ENCODE assay signal across 8 cellular contexts in genomic region chr20:54123587-54124180, GRCh38. TPM values are rescaled to one million over a fixed set of nuclear protein-coding genes. Genes with fewer than 3 reads are reported as not detected.
DNase-seq lines count a peak whose midpoint lies in the region; ATAC-seq and TF ChIP-seq lines count a peak whose summit lies in the region.

No MANE protein-coding gene starts in this region.

- no peak overlapping the region for H3K27ac ChIP-seq in esophagus muscularis mucosa (replicated peaks in 1 of 4)

- no peaks in the 10 kb centered on the region for H3K9me3 Mint-ChIP-seq in CD14-positive monocyte

- TF ChIP-seq CTCF in CD14-positive monocyte (IDR thresholded peaks at IDR 0.05) (no peak), Loucy (conservative IDR thresholded peaks at IDR 0.05; ENCODE audit: low read length) (no peak), choroid plexus epithelial cell (conservative IDR thresholded peaks at IDR 0.05; ENCODE audit: low read depth, low read length) (no peak), esophagus muscularis mucosa (IDR thresholded peaks at IDR 0.05) (no peak)

- no peaks in the 10 kb centered on the region for H3K9me2 ChIP-seq in Loucy (replicated peaks; ENCODE audit: low read depth, low read length)

- intact Hi-C loops in CD14-positive monocyte (cut with micrococcal nuclease) (no loop called here), esophagus muscularis mucosa (cut with DNase I) (no loop called here)

- H3K27me3 Mint-ChIP-seq in CD14-positive monocyte (ENCODE audit: low read depth in 3 of 3), result peaks cover 0 to 1% (median 0%) of the 10 kb centered on the region in 3 donors

- no peaks in the 10 kb centered on the region for H4K20me1 ChIP-seq in Loucy (ENCODE audit: insufficient read depth, low read length, poor library complexity, severe bottlenecking)

- no peak for ATAC-seq in HG02970 (IDR thresholded peaks at IDR 0.05; ENCODE audit: low FRiP score, unreplicated experiment)

- no peak overlapping the region for H3K4me2 ChIP-seq in Loucy (ENCODE audit: low read depth, low read length, poor library complexity, severe bottlenecking)

- peak overlapping the region; percentile 52 for H3K4me3 ChIP-seq in Loucy (ENCODE audit: low read length, poor library complexity, severe bottlenecking)
- no peak overlapping the region for H3K4me3 ChIP-seq in choroid plexus epithelial cell (ENCODE audit: low read depth, low read length)
- H3K4me3 ChIP-seq in esophagus muscularis mucosa, result no peak overlapping the region

- no peak overlapping the region for H2AFZ ChIP-seq in Loucy (ENCODE audit: low read length)

- H3F3A ChIP-seq in Loucy (ENCODE audit: low read depth), result no peaks in the 10 kb centered on the region

- WGBS in esophagus muscularis mucosa, result 73% methylated on average over 11 of the region's 11 CpGs

- H3K4me3 Mint-ChIP-seq in CD14-positive monocyte, result no peak overlapping the region

- H3K4me1 ChIP-seq in Loucy (ENCODE audit: insufficient read depth, low read length, poor library complexity, severe bottlenecking) (no peaks in the 10 kb centered on the region), esophagus muscularis mucosa (no peaks in the 10 kb centered on the region)

- peaks cover 18% of the 10 kb centered on the region for H3K4me1 Mint-ChIP-seq in CD14-positive monocyte

- H3K9me3 ChIP-seq in Loucy (ENCODE audit: insufficient read depth, low read depth, low read length), result no peaks in the 10 kb centered on the region
- no peaks in the 10 kb centered on the region for H3K9me3 ChIP-seq in esophagus muscularis mucosa

- H3K36me3 ChIP-seq in Loucy (ENCODE audit: insufficient read depth, low read length) (no peaks in the 10 kb centered on the region), esophagus muscularis mucosa (no peaks in the 10 kb centered on the region)

- H3K79me2 ChIP-seq in Loucy (ENCODE audit: insufficient read depth, low read length), result no peaks in the 10 kb centered on the region

- TF ChIP-seq POLR2A in esophagus muscularis mucosa (IDR thresholded peaks at IDR 0.05; ENCODE audit: low read depth), result no peak

- H3K36me3 Mint-ChIP-seq in CD14-positive monocyte, result no peaks in the 10 kb centered on the region

- DNase-seq in CD14-positive monocyte (ENCODE audit: low spot score), result no peak
- peak; percentile 96 for DNase-seq in choroid plexus epithelial cell (ENCODE audit: low read depth)
- DNase-seq in mucosa of gallbladder (ENCODE audit: low spot score), result peak; percentile 84
- DNase-seq in SKM-1 treated with dmso at 0.1 percent for 144 hours (lab: John Stamatoyannopoulos, UW; ENCODE audit: unreplicated experiment), result no peak
- DNase-seq in activated CD8-positive, alpha-beta memory T cell treated with anti-CD3 and anti-CD28 coated beads for 24 hours, result no peak
- DNase-seq in esophagus muscularis mucosa (ENCODE audit: extremely low spot score), result no peak

- H3K27me3 ChIP-seq in Loucy (ENCODE audit: insufficient read depth, low read length, poor library complexity, severe bottlenecking) (no peaks in the 10 kb centered on the region), esophagus muscularis mucosa (no peaks in the 10 kb centered on the region)

- TF ChIP-seq EP300 in esophagus muscularis mucosa (IDR thresholded peaks at IDR 0.05), result no peak

- H3K9ac ChIP-seq in Loucy (ENCODE audit: low read depth, low read length, poor library complexity, severe bottlenecking), result no peak overlapping the region

- peak overlapping the region in 4 of 7 donors; percentile 10 to 66 (median 42) for H3K27ac Mint-ChIP-seq in CD14-positive monocyte

RNA-seq across cellular contexts. Expression of gene CYP24A1, which starts 50.1 kb away (rescaled TPM):
- polyA plus RNA-seq in CD14-positive monocyte, result not detected
- total RNA-seq in mucosa of gallbladder (not detected), esophagus muscularis mucosa (not detected)

RNA-seq across cellular contexts. Expression of gene BCAS1, which starts 53.3 kb away (rescaled TPM):
- polyA plus RNA-seq in CD14-positive monocyte, result under 1 TPM in 1 of 2 donors, not detected in 1; 0.02 TPM
- total RNA-seq in mucosa of gallbladder (13.2 TPM), esophagus muscularis mucosa (under 1 TPM in 2 of 4 donors, not detected in 2; 0.13 to 0.46 TPM)

Comparison
In these comparisons a context has a peak if more than half of its experiments do, and no peak if none do; other contexts are left out.
1. DNase-seq: peak in choroid plexus epithelial cell (single experiment) and mucosa of gallbladder (single experiment); none in CD14-positive monocyte (single experiment), SKM-1 treated with dmso at 0.1 percent for 144 hours (single experiment), activated CD8-positive, alpha-beta memory T cell treated with anti-CD3 and anti-CD28 coated beads for 24 hours (single experiment) and esophagus muscularis mucosa (single experiment).